ENCODE assay signal across 20 cellular contexts in genomic region chr2:214578395-214578794, GRCh38.
"Had no signal": no experiment of that assay in that cellular context is flagged by ENCODE, and none has a peak within 500 bp of the region (broad histone marks: within the 10 kb centered on the region; RNA-seq: fewer than 3 reads in every experiment).

No MANE protein-coding gene starts in this region.

- H3K4me3 Mint-ChIP-seq: activated CD4-positive, alpha-beta memory T cell treated with anti-CD3 and anti-CD28 coated beads, Interleukin-2, amount 10 ng/mL, durations not matched to agents 7 days and 5 days; activated CD4-positive, alpha-beta T cell treated with anti-CD3 and anti-CD28 coated beads, Interleukin-2, amount 10 ng/mL, durations not matched to agents 24 days and 14 days; activated naive CD8-positive, alpha-beta T cell treated with anti-CD3 and anti-CD28 coated beads, Interleukin-2, amount 50 U/mL, for 24 hours; activated T-cell treated with anti-CD3 and anti-CD28 coated beads, Interleukin-2, amount 50 U/mL, for 72 hours; stimulated activated naive CD8-positive, alpha-beta T cell treated with anti-CD3 and anti-CD28 coated beads, Interleukin-15, Interleukin-2, amounts not matched to agents 100 ng/mL and 50 ng/mL, for 24 hours had no signal

- H3K27ac Mint-ChIP-seq: activated CD4-positive, alpha-beta memory T cell treated with anti-CD3 and anti-CD28 coated beads, Interleukin-2, amount 10 ng/mL, durations not matched to agents 7 days and 5 days; activated CD4-positive, alpha-beta T cell treated with anti-CD3 and anti-CD28 coated beads, Interleukin-2, amount 10 ng/mL, durations not matched to agents 24 days and 14 days; activated naive CD8-positive, alpha-beta T cell treated with anti-CD3 and anti-CD28 coated beads, Interleukin-2, amount 50 U/mL, for 24 hours; activated T-cell treated with anti-CD3 and anti-CD28 coated beads, Interleukin-2, amount 50 U/mL, for 72 hours; stimulated activated naive CD8-positive, alpha-beta T cell treated with anti-CD3 and anti-CD28 coated beads, Interleukin-15, Interleukin-2, amounts not matched to agents 100 ng/mL and 50 ng/mL, for 24 hours had no signal

- H3K4me3 ChIP-seq: mucosa of descending colon, prostate gland, thyroid gland had no signal

- ATAC-seq: activated CD4-positive, CD25-positive, alpha-beta regulatory T cell treated with anti-CD3 and anti-CD28 coated beads, Interleukin-2, amount 50 U/mL, for 24 hours; activated naive CD8-positive, alpha-beta T cell treated with anti-CD3 and anti-CD28 coated beads, Interleukin-2, amount 50 U/mL, for 24 hours; activated T-cell treated with anti-CD3 and anti-CD28 coated beads, Interleukin-2, amount 50 U/mL, for 72 hours; left ventricle myocardium superior; mucosa of descending colon had no signal

- H3K9me3 Mint-ChIP-seq: activated CD4-positive, alpha-beta memory T cell treated with anti-CD3 and anti-CD28 coated beads, Interleukin-2, amount 10 ng/mL, durations not matched to agents 7 days and 5 days; activated CD4-positive, alpha-beta T cell treated with anti-CD3 and anti-CD28 coated beads, Interleukin-2, amount 10 ng/mL, durations not matched to agents 24 days and 14 days; activated naive CD8-positive, alpha-beta T cell treated with anti-CD3 and anti-CD28 coated beads, Interleukin-2, amount 50 U/mL, for 24 hours; activated T-cell treated with anti-CD3 and anti-CD28 coated beads, Interleukin-2, amount 50 U/mL, for 72 hours; stimulated activated naive CD8-positive, alpha-beta T cell treated with anti-CD3 and anti-CD28 coated beads, Interleukin-15, Interleukin-2, amounts not matched to agents 100 ng/mL and 50 ng/mL, for 24 hours had no signal

- H3K4me1 Mint-ChIP-seq: activated CD4-positive, alpha-beta T cell treated with anti-CD3 and anti-CD28 coated beads, Interleukin-2, amount 10 ng/mL, durations not matched to agents 24 days and 14 days had no signal

- DNase-seq: activated CD4-positive, alpha-beta memory T cell treated with anti-CD3 and anti-CD28 coated beads, Interleukin-2, amount 10 ng/mL, durations not matched to agents 7 days and 5 days; activated CD4-positive, alpha-beta T cell treated with anti-CD3 and anti-CD28 coated beads, Interleukin-2, amount 10 ng/mL, durations not matched to agents 24 days and 14 days; activated gamma-delta T cell; activated naive CD4-positive, alpha-beta T cell treated with anti-CD3 and anti-CD28 coated beads, Interleukin-2, amount 50 U/mL, for 16 hours; activated naive CD8-positive, alpha-beta T cell treated with anti-CD3 and anti-CD28 coated beads, Interleukin-2, amount 50 U/mL, for 24 hours; activated T-cell treated with anti-CD3 and anti-CD28 coated beads, Interleukin-2, amount 50 U/mL, for 72 hours; anterior cingulate cortex; caudate nucleus; dermis blood vessel endothelial cell; effector memory CD4-positive, alpha-beta T cell; foreskin fibroblast; kidney glomerular epithelial cell; left ventricle myocardium superior; mucosa of descending colon; stimulated activated CD4-positive, alpha-beta T cell treated with anti-CD3 and anti-CD28 coated beads, Interleukin-12 subunit alpha, Interleukin-12 subunit beta, amount 100 ng/mL, for 4 hours; substantia nigra; thyroid gland had no signal

- H3K27me3 Mint-ChIP-seq: stimulated activated naive CD8-positive, alpha-beta T cell treated with anti-CD3 and anti-CD28 coated beads, Interleukin-15, Interleukin-2, amounts not matched to agents 100 ng/mL and 50 ng/mL, for 24 hours had no signal
